8 cellular contexts compared by ENCODE assay signal in genomic region chr2:20635698-20636584, GRCh38. TPM values are rescaled to one million over a fixed set of nuclear protein-coding genes. Genes with fewer than 3 reads are reported as not detected.
DNase-seq lines count a peak whose midpoint lies in the region; ATAC-seq and TF ChIP-seq lines count a peak whose summit lies in the region.

No MANE protein-coding gene starts in this region.

- ATAC-seq in GM19438 (IDR thresholded peaks at IDR 0.05; ENCODE audit: low read depth, unreplicated experiment) = peak; percentile 61
- ATAC-seq in HG03571 (IDR thresholded peaks at IDR 0.05; ENCODE audit: unreplicated experiment) = peak; percentile 75
- peak; percentile 87 for ATAC-seq in Right ventricle myocardium inferior

- no peaks in the 10 kb centered on the region for H3K9me3 Mint-ChIP-seq in activated naive CD8-positive, alpha-beta T cell treated with anti-CD3 and anti-CD28 coated beads for 36 hours
- no peaks in the 10 kb centered on the region for H3K9me3 Mint-ChIP-seq in osteocyte (ENCODE audit: unreplicated experiment)

- no peak overlapping the region for H3K27ac Mint-ChIP-seq in activated naive CD8-positive, alpha-beta T cell treated with anti-CD3 and anti-CD28 coated beads for 36 hours
- peak overlapping the region; percentile 16 for H3K27ac Mint-ChIP-seq in osteocyte (ENCODE audit: unreplicated experiment)

- H3K36me3 ChIP-seq in OCI-LY7 (ENCODE audit: insufficient read depth, low read length) = no peaks in the 10 kb centered on the region

- no peak overlapping the region for H3K27ac ChIP-seq in OCI-LY7 (ENCODE audit: low read depth, low read length, poor library complexity, severe bottlenecking)

- no TSS peak for BruUV-seq in OCI-LY7 (replicated peaks; lab: Mats Ljungman, UMichigan)

- H3K4me1 Mint-ChIP-seq in activated naive CD8-positive, alpha-beta T cell treated with anti-CD3 and anti-CD28 coated beads for 36 hours = no peaks in the 10 kb centered on the region
- peaks cover 20% of the 10 kb centered on the region for H3K4me1 Mint-ChIP-seq in osteocyte (ENCODE audit: unreplicated experiment)

- H3K79me2 ChIP-seq in OCI-LY7 (ENCODE audit: insufficient read depth, low read depth, low read length) = no peaks in the 10 kb centered on the region

- H3K4me2 ChIP-seq in OCI-LY7 (ENCODE audit: low read length) = no peak overlapping the region

- DNase-seq in COLO829 (ENCODE audit: low spot score) (peak; percentile 42), OCI-LY7 (ENCODE audit: low spot score) (peak; percentile 49), Right ventricle myocardium inferior (ENCODE audit: missing footprints) (peak; percentile 91), osteocyte (ENCODE audit: extremely low spot score, unreplicated experiment) (peak; percentile 95), KG1 (lab: John Stamatoyannopoulos, UW) (no peak)
- peak; percentile 68 for DNase-seq in activated naive CD8-positive, alpha-beta T cell treated with anti-CD3 and anti-CD28 coated beads for 36 hours

- no peaks in the 10 kb centered on the region for H3K27me3 Mint-ChIP-seq in activated naive CD8-positive, alpha-beta T cell treated with anti-CD3 and anti-CD28 coated beads for 36 hours
- no peaks in the 10 kb centered on the region for H3K27me3 Mint-ChIP-seq in osteocyte (ENCODE audit: unreplicated experiment)

- no peaks in the 10 kb centered on the region for H3K9me3 ChIP-seq in OCI-LY7 (ENCODE audit: low read length)

- TF ChIP-seq CTCF in OCI-LY7 (conservative IDR thresholded peaks at IDR 0.05; ENCODE audit: low read length) (peak; percentile 75), osteocyte (IDR thresholded peaks at IDR 0.05) (peak; percentile 96)

- POLR2A ChIA-PET in OCI-LY7 (lab: Charles Lee) = no interaction called here

- intact Hi-C loops in OCI-LY7 (cut with micrococcal nuclease; ENCODE audit: unreplicated experiment) (loop anchor here (1.0 kb wide), 1 partner anchor 193 kb away; no protein-coding TSS in a partner anchor), Right ventricle myocardium inferior (cut with DNase I) (loop anchor here (1.0 to 5.0 kb wide), 3 partner anchors 35 to 193 kb away; no protein-coding TSS in a partner anchor)

- H3K4me3 ChIP-seq in OCI-LY7 (ENCODE audit: low read depth, low read length, poor library complexity, severe bottlenecking) = no peak overlapping the region

- H3K9me2 ChIP-seq in OCI-LY7 (ENCODE audit: insufficient read depth, low read length) = no peaks in the 10 kb centered on the region

- H4K20me1 ChIP-seq in OCI-LY7 (ENCODE audit: insufficient read depth, low read length) = no peaks in the 10 kb centered on the region

- peaks cover 14% of the 10 kb centered on the region for H3K4me1 ChIP-seq in OCI-LY7 (ENCODE audit: insufficient read depth, low read length, poor library complexity, severe bottlenecking)

- CTCF ChIA-PET in OCI-LY7 (lab: Charles Lee; ENCODE audit: unreplicated experiment) = interaction anchor here (0.6 kb wide), 1 partner anchor 173 kb away, joined by 3 read pairs; no protein-coding TSS in a partner anchor

- no peak overlapping the region for H3K4me3 Mint-ChIP-seq in activated naive CD8-positive, alpha-beta T cell treated with anti-CD3 and anti-CD28 coated beads for 36 hours
- no peak overlapping the region for H3K4me3 Mint-ChIP-seq in osteocyte (ENCODE audit: unreplicated experiment)

- H2AFZ ChIP-seq in OCI-LY7 (ENCODE audit: low read length) = no peak overlapping the region

- H3K36me3 Mint-ChIP-seq in activated naive CD8-positive, alpha-beta T cell treated with anti-CD3 and anti-CD28 coated beads for 36 hours = no peaks in the 10 kb centered on the region
- H3K36me3 Mint-ChIP-seq in osteocyte (ENCODE audit: unreplicated experiment) = peaks cover 29% of the 10 kb centered on the region

RNA-seq across cellular contexts. Expression of gene HS1BP3, which starts 15.0 kb away (rescaled TPM):
- total RNA-seq in OCI-LY7 (2014; rRNA removed; shearing (Covaris generic)) = 9.5 and 10.6 TPM in 2 replicates
- total RNA-seq in OCI-LY7 (2022) (15.0 and 15.2 TPM in 2 replicates), Right ventricle myocardium inferior (20.1 TPM), osteocyte (40.5 and 42.8 TPM in 2 replicates)
- total RNA-seq in activated naive CD8-positive, alpha-beta T cell treated with anti-CD3 and anti-CD28 coated beads for 36 hours = 1 to 10 TPM; 5.9 to 6.0 TPM

RNA-seq across cellular contexts. Expression of gene GDF7, which starts 31.0 kb away (rescaled TPM):
- 0.06 and 0.10 TPM in 2 replicates for total RNA-seq in OCI-LY7 (2014; rRNA removed; shearing (Covaris generic))
- 0.06 and 0.13 TPM in 2 replicates for total RNA-seq in OCI-LY7 (2022)
- not detected for total RNA-seq in activated naive CD8-positive, alpha-beta T cell treated with anti-CD3 and anti-CD28 coated beads for 36 hours
- 0.46 TPM for total RNA-seq in Right ventricle myocardium inferior
- 9.0 and 10.1 TPM in 2 replicates for total RNA-seq in osteocyte
